ENCODE assay signal across 8 cellular contexts in the genomic region with DNA sequence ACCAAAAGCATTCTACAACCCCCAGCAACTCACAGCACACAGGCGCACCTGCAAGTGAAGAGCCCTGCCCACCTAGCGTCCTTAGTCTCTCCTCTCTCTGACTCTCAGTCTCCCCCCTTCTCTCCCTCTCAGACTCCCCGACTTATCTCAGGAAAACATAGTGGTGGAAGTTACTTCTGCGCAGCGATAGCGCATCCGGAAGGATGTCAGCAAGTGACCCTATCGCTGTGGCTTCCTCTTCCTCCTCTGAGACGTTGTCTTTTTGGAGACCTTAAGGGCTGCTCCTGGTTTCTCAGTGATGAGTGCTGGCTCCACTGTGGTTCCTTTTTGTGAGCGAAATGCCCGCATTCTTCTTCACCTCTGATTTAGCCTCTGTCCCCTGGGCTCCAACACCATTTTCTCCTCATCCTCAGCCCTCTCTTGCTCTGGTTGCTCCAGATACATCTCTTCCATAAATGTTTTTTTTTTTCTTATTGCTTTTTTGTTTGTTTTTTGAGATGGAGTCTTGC. TPM values are rescaled to one million over a fixed set of nuclear protein-coding genes. Genes with fewer than 3 reads are reported as not detected.
A peak's percentile ranks its signal among the peaks of the same experiment; 100 is the strongest.
DNase-seq lines count a peak whose midpoint lies in the region; ATAC-seq and TF ChIP-seq lines count a peak whose summit lies in the region.

No MANE protein-coding gene starts in this region.

- H3K27ac ChIP-seq in DND-41 (ENCODE audit: low read length): no peak overlapping the region

- CTCF ChIA-PET in activated naive CD4-positive, alpha-beta T cell treated with anti-CD3 and anti-CD28 coated beads, Interleukin-2, amount 10 ng/mL, durations not matched to agents 7 days and 5 days (lab: Charles Lee): interaction anchor here (1.9 kb wide), 1 partner anchor 18 kb away, joined by 8 read pairs; a partner anchor contains a TSS

- ATAC-seq in DND-41 (ENCODE audit: insufficient read depth, low read depth) (no peak), HG02870 (IDR thresholded peaks at IDR 0.05; ENCODE audit: unreplicated experiment) (no peak), HG03196 (IDR thresholded peaks at IDR 0.05; ENCODE audit: unreplicated experiment) (no peak)
- ATAC-seq in natural killer cell treated with Interleukin-12 subunit alpha and Interleukin-12 subunit beta and Interleukin-15 and Interleukin-18, amount 100 ng/mL, for 72 hours: no peak

- peaks cover 14% of the 10 kb centered on the region for H3K27me3 ChIP-seq in DND-41 (ENCODE audit: insufficient read depth, low read length, poor library complexity)

- H3K79me2 ChIP-seq in DND-41 (ENCODE audit: insufficient read depth, low read length): peaks cover 26% of the 10 kb centered on the region

- peak overlapping the region; percentile 76 for H3K4me3 Mint-ChIP-seq in activated naive CD4-positive, alpha-beta T cell treated with anti-CD3 and anti-CD28 coated beads, Interleukin-2, amount 10 ng/mL, durations not matched to agents 7 days and 5 days
- H3K4me3 Mint-ChIP-seq in natural killer cell treated with Interleukin-12 subunit alpha and Interleukin-12 subunit beta and Interleukin-15 and Interleukin-18, amount 100 ng/mL, for 72 hours: peak overlapping the region; percentile 96

- no peak overlapping the region for H3K4me3 ChIP-seq in DND-41 (ENCODE audit: low read depth in 1 of 2, low read length in 2 of 2)

- TF ChIP-seq CTCF in DND-41 (IDR thresholded peaks at IDR 0.05; ENCODE audit: borderline replicate concordance, extremely low read depth, low read length, poor library complexity, severe bottlenecking): no peak

- H3K9ac ChIP-seq in DND-41 (ENCODE audit: low read depth, low read length): no peak overlapping the region

- H2AFZ ChIP-seq in DND-41 (ENCODE audit: low read depth, low read length): peak overlapping the region; percentile 54

- peaks cover 32% of the 10 kb centered on the region for H3K4me1 ChIP-seq in DND-41 (ENCODE audit: insufficient read depth, low read length)

- DNase-seq in DND-41: no peak
- DNase-seq in NAMALWA (ENCODE audit: low spot score): peak; percentile 26
- DNase-seq in activated naive CD4-positive, alpha-beta T cell treated with anti-CD3 and anti-CD28 coated beads, Interleukin-2, amount 10 ng/mL, durations not matched to agents 7 days and 5 days: peak; percentile 62
- no peak for DNase-seq in natural killer cell treated with Interleukin-12 subunit alpha and Interleukin-12 subunit beta and Interleukin-15 and Interleukin-18, amount 100 ng/mL, for 72 hours (ENCODE audit: low spot score)
- no peak for DNase-seq in DMS 273 (lab: John Stamatoyannopoulos, UW; ENCODE audit: unreplicated experiment)
- DNase-seq in NCI-H748 treated with DMSO at 0.1 percent for 48 hours (lab: John Stamatoyannopoulos, UW): no peak

- no peaks in the 10 kb centered on the region for H3K9me3 Mint-ChIP-seq in activated naive CD4-positive, alpha-beta T cell treated with anti-CD3 and anti-CD28 coated beads, Interleukin-2, amount 10 ng/mL, durations not matched to agents 7 days and 5 days
- no peaks in the 10 kb centered on the region for H3K9me3 Mint-ChIP-seq in natural killer cell treated with Interleukin-12 subunit alpha and Interleukin-12 subunit beta and Interleukin-15 and Interleukin-18, amount 100 ng/mL, for 72 hours

- H3K36me3 Mint-ChIP-seq in activated naive CD4-positive, alpha-beta T cell treated with anti-CD3 and anti-CD28 coated beads, Interleukin-2, amount 10 ng/mL, durations not matched to agents 7 days and 5 days: peaks cover 11% of the 10 kb centered on the region
- no peaks in the 10 kb centered on the region for H3K36me3 Mint-ChIP-seq in natural killer cell treated with Interleukin-12 subunit alpha and Interleukin-12 subunit beta and Interleukin-15 and Interleukin-18, amount 100 ng/mL, for 72 hours

- H4K20me1 ChIP-seq in DND-41 (ENCODE audit: insufficient read depth, low read length): no peaks in the 10 kb centered on the region

- peaks cover 2% of the 10 kb centered on the region; the same call in 1 of the 2 replicates for H3K36me3 ChIP-seq in DND-41 (ENCODE audit: insufficient read depth, low read length)

- H3K4me2 ChIP-seq in DND-41 (ENCODE audit: insufficient read depth, low read length): no peak overlapping the region

- H3K27ac Mint-ChIP-seq in activated naive CD4-positive, alpha-beta T cell treated with anti-CD3 and anti-CD28 coated beads, Interleukin-2, amount 10 ng/mL, durations not matched to agents 7 days and 5 days: peak overlapping the region; percentile 90
- H3K27ac Mint-ChIP-seq in natural killer cell treated with Interleukin-12 subunit alpha and Interleukin-12 subunit beta and Interleukin-15 and Interleukin-18, amount 100 ng/mL, for 72 hours: peak overlapping the region; percentile 89 to 92

- H3K9me3 ChIP-seq in DND-41 (ENCODE audit: insufficient read depth, low read length, severe bottlenecking): no peaks in the 10 kb centered on the region

- peaks cover 3% of the 10 kb centered on the region for H3K27me3 Mint-ChIP-seq in activated naive CD4-positive, alpha-beta T cell treated with anti-CD3 and anti-CD28 coated beads, Interleukin-2, amount 10 ng/mL, durations not matched to agents 7 days and 5 days
- H3K27me3 Mint-ChIP-seq in natural killer cell treated with Interleukin-12 subunit alpha and Interleukin-12 subunit beta and Interleukin-15 and Interleukin-18, amount 100 ng/mL, for 72 hours: peaks cover 0 to 2% of the 10 kb centered on the region in 2 donors

- H3K4me1 Mint-ChIP-seq in activated naive CD4-positive, alpha-beta T cell treated with anti-CD3 and anti-CD28 coated beads, Interleukin-2, amount 10 ng/mL, durations not matched to agents 7 days and 5 days: peaks cover 74% of the 10 kb centered on the region
- H3K4me1 Mint-ChIP-seq in natural killer cell treated with Interleukin-12 subunit alpha and Interleukin-12 subunit beta and Interleukin-15 and Interleukin-18, amount 100 ng/mL, for 72 hours (ENCODE audit: low read depth in 2 of 2): peaks cover 27 to 34% of the 10 kb centered on the region in 2 donors

RNA-seq across cellular contexts. Expression of a gene that starts 1.4 kb away (rescaled TPM):
- total RNA-seq in natural killer cell treated with Interleukin-12 subunit alpha and Interleukin-12 subunit beta and Interleukin-15 and Interleukin-18, amount 100 ng/mL, for 72 hours: 10 to 100 TPM; 56.0 to 59.2 TPM

RNA-seq across cellular contexts. Expression of a gene that starts 2.5 kb away (rescaled TPM):
- total RNA-seq in natural killer cell treated with Interleukin-12 subunit alpha and Interleukin-12 subunit beta and Interleukin-15 and Interleukin-18, amount 100 ng/mL, for 72 hours: 1 to 10 TPM; 3.7 to 7.7 TPM

RNA-seq across cellular contexts. Expression of a gene that starts 13.1 kb away (rescaled TPM):
- not detected for total RNA-seq in natural killer cell treated with Interleukin-12 subunit alpha and Interleukin-12 subunit beta and Interleukin-15 and Interleukin-18, amount 100 ng/mL, for 72 hours

RNA-seq across cellular contexts. Expression of a gene that starts 18.5 kb away (rescaled TPM):
- total RNA-seq in natural killer cell treated with Interleukin-12 subunit alpha and Interleukin-12 subunit beta and Interleukin-15 and Interleukin-18, amount 100 ng/mL, for 72 hours: 1 to 10 TPM; 6.1 to 9.4 TPM

RNA-seq across cellular contexts. Expression of a gene that starts 52.8 kb away (rescaled TPM):
- 1 to 10 TPM; 6.9 to 9.1 TPM for total RNA-seq in natural killer cell treated with Interleukin-12 subunit alpha and Interleukin-12 subunit beta and Interleukin-15 and Interleukin-18, amount 100 ng/mL, for 72 hours

Comparison
In these comparisons a context has a peak if more than half of its experiments do, and no peak if none do; other contexts are left out.
1. DNase-seq: peak in NAMALWA (single experiment) and activated naive CD4-positive, alpha-beta T cell treated with anti-CD3 and anti-CD28 coated beads, Interleukin-2, amount 10 ng/mL, durations not matched to agents 7 days and 5 days (single experiment); none in DND-41 (single experiment), natural killer cell treated with Interleukin-12 subunit alpha and Interleukin-12 subunit beta and Interleukin-15 and Interleukin-18, amount 100 ng/mL, for 72 hours (single experiment), DMS 273 (single experiment) and NCI-H748 treated with DMSO at 0.1 percent for 48 hours (single experiment).